8 cellular contexts compared by ENCODE assay signal in genomic region chr2:61470965-61471904, GRCh38. TPM values are rescaled to one million over a fixed set of nuclear protein-coding genes. Genes with fewer than 3 reads are reported as not detected.
DNase-seq lines count a peak whose midpoint lies in the region; ATAC-seq, FAIRE-seq and TF ChIP-seq lines count a peak whose summit lies in the region.

Gene USP34, minus strand, starts transcription at chr2:61471087. Its CDS starts 395 bp downstream, at chr2:61470692.

- peaks cover 19% of the 10 kb centered on the region for H3K4me1 Mint-ChIP-seq in activated CD4-positive, alpha-beta T cell treated with anti-CD3 and anti-CD28 coated beads, Interleukin-2, amount 10 ng/mL, durations not matched to agents 24 days and 14 days

- no peaks in the 10 kb centered on the region for H3K9me3 ChIP-seq in colonic mucosa

- peak; percentile 72 for FAIRE-seq in GM19239 (lab: Jason Lieb, UNC)

- H3K36me3 ChIP-seq in colonic mucosa, result no peaks in the 10 kb centered on the region

- no peaks in the 10 kb centered on the region for H3K27me3 ChIP-seq in colonic mucosa
- no peaks in the 10 kb centered on the region for H3K27me3 ChIP-seq in layer of hippocampus (ENCODE audit: control insufficient read depth, insufficient read depth, low read length)

- H3K27me3 Mint-ChIP-seq in activated CD4-positive, alpha-beta T cell treated with anti-CD3 and anti-CD28 coated beads, Interleukin-2, amount 10 ng/mL, durations not matched to agents 24 days and 14 days, result no peaks in the 10 kb centered on the region

- peak within 1 kb of the TSS; percentile 70 for H3K4me3 ChIP-seq in colonic mucosa

- ATAC-seq in HG03457 (IDR thresholded peaks at IDR 0.05; ENCODE audit: unreplicated experiment), result peak; percentile 70

- no peak for TF ChIP-seq CTCF in colonic mucosa (IDR thresholded peaks at IDR 0.05)

- peak within 1 kb of the TSS; percentile 98 for H3K4me3 Mint-ChIP-seq in activated CD4-positive, alpha-beta T cell treated with anti-CD3 and anti-CD28 coated beads, Interleukin-2, amount 10 ng/mL, durations not matched to agents 24 days and 14 days

- H3K4me1 ChIP-seq in colonic mucosa, result peaks cover 5% of the 10 kb centered on the region

- no peaks in the 10 kb centered on the region for H3K9me3 Mint-ChIP-seq in activated CD4-positive, alpha-beta T cell treated with anti-CD3 and anti-CD28 coated beads, Interleukin-2, amount 10 ng/mL, durations not matched to agents 24 days and 14 days

- peak within 1 kb of the TSS; percentile 76 to 98 for H3K9ac ChIP-seq in colonic mucosa (ENCODE audit: low read depth in 2 of 2, low read length in 2 of 2)

- DNase-seq in Ammon's horn (ENCODE audit: low spot score) (peak; percentile 97), GM19239 (ENCODE audit: insufficient read length, low spot score) (peak; percentile 82), NCI-H526 (lab: John Stamatoyannopoulos, UW) (peak; percentile 83 to 96), colonic mucosa (peak; percentile 95)
- peak; percentile 96 for DNase-seq in activated CD4-positive, alpha-beta T cell treated with anti-CD3 and anti-CD28 coated beads, Interleukin-2, amount 10 ng/mL, durations not matched to agents 24 days and 14 days
- peak; percentile 70 to 92 (median 83) for DNase-seq in stimulated activated CD4-positive, alpha-beta T cell treated with anti-CD3 and anti-CD28 coated beads, Interleukin-1b, Interleukin-23, amount 100 ng/mL, for 24 hours (ENCODE audit: low read depth in 4 of 4, low spot score in 1 of 4)

- H3K36me3 Mint-ChIP-seq in activated CD4-positive, alpha-beta T cell treated with anti-CD3 and anti-CD28 coated beads, Interleukin-2, amount 10 ng/mL, durations not matched to agents 24 days and 14 days (ENCODE audit: low read depth), result peaks cover 20% of the 10 kb centered on the region

- peak within 1 kb of the TSS; percentile 98 for H3K27ac ChIP-seq in colonic mucosa
- H3K27ac ChIP-seq in layer of hippocampus (ENCODE audit: low read depth, low read length), result peak within 1 kb of the TSS; percentile 97

- intact Hi-C loops in activated CD4-positive, alpha-beta T cell treated with anti-CD3 and anti-CD28 coated beads, Interleukin-2, amount 10 ng/mL, durations not matched to agents 24 days and 14 days (cut with micrococcal nuclease), result loop anchor here (1.0 to 10.0 kb wide), 7 partner anchors 45 to 418 kb away; partner anchors contain the start of genes CCT4, FAM161A and XPO1
- intact Hi-C loops in colonic mucosa (cut with DNase I), result loop anchor here (5.0 kb wide), 1 partner anchor 66 kb away; the partner anchor contains the start of gene XPO1

- peak within 1 kb of the TSS; percentile 98 for H3K27ac Mint-ChIP-seq in activated CD4-positive, alpha-beta T cell treated with anti-CD3 and anti-CD28 coated beads, Interleukin-2, amount 10 ng/mL, durations not matched to agents 24 days and 14 days

RNA-seq across cellular contexts. Expression of gene USP34, which starts in this region (rescaled TPM):
- total RNA-seq in activated CD4-positive, alpha-beta T cell treated with anti-CD3 and anti-CD28 coated beads, Interleukin-2, amount 10 ng/mL, durations not matched to agents 24 days and 14 days, result 84.3 and 93.8 TPM in 2 replicates
- total RNA-seq in colonic mucosa, result 10 to 100 TPM; 70.8 to 76.3 TPM

Comparison
In these comparisons a context has a peak if more than half of its experiments do, and no peak if none do; other contexts are left out.
1. Peak in every context shown above with its lines: DNase-seq, ATAC-seq, H3K4me3 ChIP-seq and H3K27ac ChIP-seq.